In genomic region chr1:113389953-113390834, GRCh38 we compare ENCODE assay signal across 8 cellular contexts. TPM values are rescaled to one million over a fixed set of nuclear protein-coding genes. Genes with fewer than 3 reads are reported as not detected.
DNase-seq lines count a peak whose midpoint lies in the region; ATAC-seq and TF ChIP-seq lines count a peak whose summit lies in the region.

Gene MAGI3 (plus strand): TSS chr1:113390515. CDS start chr1:113391034, 519 bp downstream.

- TF ChIP-seq CTCF in Calu3 (IDR thresholded peaks at IDR 0.05; ENCODE audit: unreplicated experiment) (no peak), mucosa of descending colon (IDR thresholded peaks at IDR 0.05) (no peak)

- H3K27me3 Mint-ChIP-seq in Calu3 (ENCODE audit: unreplicated experiment), result no peaks in the 10 kb centered on the region

- H3K4me1 ChIP-seq in mucosa of descending colon (ENCODE audit: low read depth), result peaks cover 7% of the 10 kb centered on the region

- DNase-seq in Calu3, result peak; percentile 96
- peak; percentile 81 for DNase-seq in HuH-7 (ENCODE audit: low spot score)
- peak; percentile 99 for DNase-seq in OCI-M1 (lab: John Stamatoyannopoulos, UW)
- peak; percentile 96 for DNase-seq in activated T-cell treated with anti-CD3 and anti-CD28 coated beads for 48 hours (ENCODE audit: low read depth)
- peak; percentile 78 for DNase-seq in epithelial cell of prostate (ENCODE audit: low read depth, low spot score)
- DNase-seq in mucosa of descending colon, result peak; percentile 97 to 100 (median 97)
- peak; percentile 73 to 80 for DNase-seq in stimulated activated CD8-positive, alpha-beta memory T cell treated with anti-CD3 and anti-CD28 coated beads, Interleukin-4, amount 100 ng/mL, for 1 hour (ENCODE audit: low read depth in 2 of 2, low spot score in 1 of 2)

- H3K4me3 Mint-ChIP-seq in Calu3 (ENCODE audit: low read depth, unreplicated experiment), result peak within 1 kb of the TSS; percentile 88

- intact Hi-C loops in Calu3 (cut with micrococcal nuclease; ENCODE audit: unreplicated experiment) (loop anchor here (2.0 to 5.0 kb wide), 3 partner anchors 69 to 287 kb away; no protein-coding TSS in a partner anchor), mucosa of descending colon (cut with DNase I, micrococcal nuclease) (no loop called here)

- no TSS peak for BruUV-seq in Calu3 (replicated peaks; lab: Mats Ljungman, UMichigan)

- H3K9me3 Mint-ChIP-seq in Calu3 (ENCODE audit: low read depth, unreplicated experiment), result no peaks in the 10 kb centered on the region

- H3K36me3 ChIP-seq in mucosa of descending colon (ENCODE audit: low read depth), result no peaks in the 10 kb centered on the region

- H3K4me3 ChIP-seq in mucosa of descending colon, result peak within 1 kb of the TSS; percentile 88

- CTCF ChIA-PET in Calu3 (lab: Charles Lee), result interaction anchor here (0.7 to 2.2 kb wide), 5 partner anchors 63 to 248 kb away, joined by 3 to 6 read pairs (median 5); no protein-coding TSS in a partner anchor

- H3K27ac Mint-ChIP-seq in Calu3 (ENCODE audit: unreplicated experiment), result peak within 1 kb of the TSS; percentile 93

- H3K27ac ChIP-seq in epithelial cell of prostate, result peak within 1 kb of the TSS; percentile 75

- no peaks in the 10 kb centered on the region for H3K9me3 ChIP-seq in mucosa of descending colon

- peak; percentile 99 for ATAC-seq in GM21526 (IDR thresholded peaks at IDR 0.05; ENCODE audit: low FRiP score, unreplicated experiment)
- ATAC-seq in mucosa of descending colon, result peak; percentile 89

- H3K4me1 Mint-ChIP-seq in Calu3 (ENCODE audit: low read depth, unreplicated experiment), result peaks cover 17% of the 10 kb centered on the region

- H3K36me3 Mint-ChIP-seq in Calu3 (ENCODE audit: insufficient read depth, unreplicated experiment), result peaks cover 41% of the 10 kb centered on the region

RNA-seq across cellular contexts. Expression of gene MAGI3, which starts in this region (rescaled TPM):
- total RNA-seq in Calu3 (2022) (13.4 and 14.2 TPM in 2 replicates), mucosa of descending colon (10 to 100 TPM; 48.6 to 65.4 (median 62.9) TPM)

Comparison
In these comparisons a context has a peak if more than half of its experiments do, and no peak if none do; other contexts are left out.
1. Peak in every context shown above with its lines: DNase-seq, ATAC-seq, H3K4me3 ChIP-seq and H3K27ac ChIP-seq.